Comparison of ENCODE assay signal across 10 cellular contexts in the genomic region with DNA sequence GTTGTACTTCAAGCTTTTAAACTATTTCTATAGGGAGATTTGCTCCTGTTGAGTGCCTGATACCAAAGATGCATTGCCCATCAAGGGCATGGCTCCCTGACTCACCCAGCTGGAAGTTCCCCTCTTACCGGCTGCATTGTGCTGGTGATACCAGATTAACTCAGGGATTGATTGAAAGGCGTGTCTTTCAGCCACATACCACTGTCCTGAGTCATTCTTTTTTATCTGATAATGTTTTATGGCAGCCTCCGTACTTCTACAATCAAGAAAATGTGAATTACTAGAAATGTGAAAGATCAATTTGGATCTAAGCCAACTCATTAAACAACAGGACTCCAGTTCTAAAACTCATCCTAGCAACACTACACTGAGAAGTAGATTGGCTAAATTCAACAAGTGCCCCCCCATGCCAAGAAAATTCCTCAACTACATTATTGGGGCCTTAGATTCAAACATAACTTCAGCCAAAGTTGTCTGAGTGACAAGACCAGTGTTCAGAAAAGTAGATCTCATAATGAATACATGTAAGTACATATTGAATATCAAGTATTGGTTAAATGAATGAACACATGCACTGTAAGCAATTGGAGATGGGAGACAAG. TPM values are rescaled to one million over a fixed set of nuclear protein-coding genes. Genes with fewer than 3 reads are reported as not detected.
DNase-seq lines count a peak whose midpoint lies in the region; ATAC-seq and TF ChIP-seq lines count a peak whose summit lies in the region.
"Had no signal": no experiment of that assay in that cellular context is flagged by ENCODE, and none has a peak within 500 bp of the region (broad histone marks: within the 10 kb centered on the region; RNA-seq: fewer than 3 reads in every experiment).

No MANE protein-coding gene starts in this region.

- 0% methylated on average over 3 of the region's 3 CpGs for WGBS in mammary epithelial cell (ENCODE audit: low coverage, missing lambda C conversion rate)

- no peak overlapping the region for H3K4me3 ChIP-seq in PC-9
- H3K4me3 ChIP-seq in mammary epithelial cell (replicated peaks in 1 of 3; ENCODE audit: insufficient read depth in 1 of 3, low read depth in 2 of 3, low read length in 3 of 3), result no peak overlapping the region
- H3K4me3 ChIP-seq: spleen had no signal

- H3K27me3 ChIP-seq in PC-9 (ENCODE audit: insufficient read depth, low read depth) (no peaks in the 10 kb centered on the region), mammary epithelial cell (ENCODE audit: insufficient read depth, low read length) (no peaks in the 10 kb centered on the region)
- H3K27me3 ChIP-seq: spleen had no signal

- ATAC-seq in HG02840 (IDR thresholded peaks at IDR 0.05; ENCODE audit: low FRiP score, unreplicated experiment) (no peak), HG03039 (IDR thresholded peaks at IDR 0.05; ENCODE audit: unreplicated experiment) (no peak)

- H3K36me3 ChIP-seq in PC-9 (ENCODE audit: low read depth) (no peaks in the 10 kb centered on the region), mammary epithelial cell (ENCODE audit: insufficient read depth, low read length) (no peaks in the 10 kb centered on the region)

- no TSS peak for BruUV-seq in PC-9 (replicated peaks; lab: Mats Ljungman, UMichigan)
- no TSS peak for BruUV-seq in mammary epithelial cell (replicated peaks; lab: Mats Ljungman, UMichigan)

- CTCF ChIA-PET in PC-9 (lab: Charles Lee) (no interaction called here), mammary epithelial cell (lab: Charles Lee; ENCODE audit: low non-redundant PET) (no interaction called here)

- H3K4me2 ChIP-seq in PC-9 (peak overlapping the region; percentile 43), mammary epithelial cell (ENCODE audit: insufficient read depth, low read depth, low read length) (peak overlapping the region; percentile 22)

- H3K4me1 ChIP-seq in PC-9 (replicated peaks; ENCODE audit: insufficient read depth) (peaks cover 18% of the 10 kb centered on the region), mammary epithelial cell (ENCODE audit: insufficient read depth, low read length) (peaks cover 16% of the 10 kb centered on the region)
- H3K4me1 ChIP-seq: spleen had no signal

- peaks cover 13% of the 10 kb centered on the region; the same call in 1 of the 2 replicates for H3F3A ChIP-seq in PC-9 (ENCODE audit: insufficient read depth, low read depth)

- POLR2A ChIA-PET in PC-9 (lab: Charles Lee; ENCODE audit: unreplicated experiment), result interaction anchor here (0.7 kb wide), 1 partner anchor 37 kb away, joined by 3 read pairs; no protein-coding TSS in a partner anchor

- H3K27ac ChIP-seq in PC-9, result peak overlapping the region; percentile 62
- H3K27ac ChIP-seq in mammary epithelial cell (ENCODE audit: insufficient read depth, low read depth, low read length), result peak overlapping the region; percentile 58
- H3K27ac ChIP-seq: spleen had no signal

- H3K9me3 ChIP-seq in PC-9 (ENCODE audit: insufficient read depth, low read depth), result 0 out of 2 replicates have a peak, but pooled peaks cover 5% of the 10 kb centered on the region
- no peaks in the 10 kb centered on the region for H3K9me3 ChIP-seq in mammary epithelial cell (replicated peaks; ENCODE audit: insufficient read depth, low read length)
- H3K9me3 ChIP-seq: spleen had no signal

- dilution Hi-C loops in mammary epithelial cell (cut with HindIII; ENCODE audit: low sequenced_read_pairs), result no loop called here

- in situ Hi-C loops in mammary epithelial cell (cut with MboI; ENCODE audit: low sequenced_read_pairs in 2 of 2) (loop anchor here in 1 of 2 donors (25.0 kb wide), 1 partner anchor 407 kb away; no protein-coding TSS in a partner anchor), GM13976 (cut with MboI; ENCODE audit: low sequenced_read_pairs, unreplicated experiment) (loop anchor here (25.0 kb wide), 2 partner anchors 157 to 407 kb away; no protein-coding TSS in a partner anchor)

- no peak overlapping the region for H3K9ac ChIP-seq in mammary epithelial cell (ENCODE audit: insufficient read depth, low read length)

- intact Hi-C loops in PC-9 (cut with micrococcal nuclease; ENCODE audit: unreplicated experiment) (loop anchor here (1.0 to 5.0 kb wide), 2 partner anchors 34 to 167 kb away; no protein-coding TSS in a partner anchor), mammary epithelial cell (cut with micrococcal nuclease) (loop anchor here (5.0 kb wide), 1 partner anchor 48 kb away; no protein-coding TSS in a partner anchor)

- H4K20me1 ChIP-seq in PC-9 (ENCODE audit: insufficient read depth) (no peaks in the 10 kb centered on the region), mammary epithelial cell (ENCODE audit: insufficient read depth, low read length) (no peaks in the 10 kb centered on the region)

- H3K79me2 ChIP-seq in PC-9 (ENCODE audit: low read depth), result no peaks in the 10 kb centered on the region
- no peaks in the 10 kb centered on the region for H3K79me2 ChIP-seq in mammary epithelial cell (ENCODE audit: insufficient read depth, low read length)

- peak; percentile 63 for DNase-seq in EH (ENCODE audit: low read depth)
- DNase-seq in PC-9, result peak; percentile 74 to 86
- peak; percentile 93 for DNase-seq in mammary epithelial cell
- peak; percentile 68 for DNase-seq in pulmonary artery endothelial cell (ENCODE audit: low read depth, low spot score)
- no peak for DNase-seq in GM13976 (ENCODE audit: low spot score)
- DNase-seq in activated CD4-positive, alpha-beta T cell treated with anti-CD3 and anti-CD28 coated beads, Interleukin-2, amount 50 U/mL, for 1 hour, result no peak
- DNase-seq: amygdala, spleen had no signal

- H2AFZ ChIP-seq in PC-9 (no peak overlapping the region), mammary epithelial cell (ENCODE audit: low read depth, low read length) (peak overlapping the region; percentile 6)

- H3K9me2 ChIP-seq in PC-9 (ENCODE audit: insufficient read depth), result no peaks in the 10 kb centered on the region

- TF ChIP-seq CTCF in PC-9 (conservative IDR thresholded peaks at IDR 0.05) (no peak), mammary epithelial cell (conservative IDR thresholded peaks at IDR 0.05 in 1 of 2, IDR thresholded peaks at IDR 0.05 in 1 of 2; ENCODE audit: extremely low read depth in 1 of 2, insufficient read depth in 1 of 2, low read depth in 1 of 2, low read length in 2 of 2) (no peak), GM13976 (IDR thresholded peaks at IDR 0.05; ENCODE audit: borderline replicate concordance, control extremely low read depth, extremely low read depth, insufficient read depth, missing control alignments) (no peak)

RNA-seq across cellular contexts. Expression of a gene that starts 40.0 kb away (rescaled TPM):
- total RNA-seq in PC-9 (2021), result 1.4 and 2.6 TPM in 2 replicates
- under 1 TPM in 1 of 2 donors, not detected in 1; 0.17 TPM for total RNA-seq in mammary epithelial cell
- not detected for polyA plus RNA-seq in mammary epithelial cell
- not detected for polyA minus RNA-seq in mammary epithelial cell
- total RNA-seq in pulmonary artery endothelial cell, result 0.04 and 0.07 TPM in 2 replicates

Comparison
In these comparisons a context has a peak if more than half of its experiments do, and no peak if none do; other contexts are left out.
1. DNase-seq: peak in EH (single experiment), PC-9 (2 of 2), mammary epithelial cell (single experiment) and pulmonary artery endothelial cell (single experiment); none in GM13976 (single experiment) and activated CD4-positive, alpha-beta T cell treated with anti-CD3 and anti-CD28 coated beads, Interleukin-2, amount 50 U/mL, for 1 hour (single experiment).